ENCODE assay signal across 5 cellular contexts in the genomic region with DNA sequence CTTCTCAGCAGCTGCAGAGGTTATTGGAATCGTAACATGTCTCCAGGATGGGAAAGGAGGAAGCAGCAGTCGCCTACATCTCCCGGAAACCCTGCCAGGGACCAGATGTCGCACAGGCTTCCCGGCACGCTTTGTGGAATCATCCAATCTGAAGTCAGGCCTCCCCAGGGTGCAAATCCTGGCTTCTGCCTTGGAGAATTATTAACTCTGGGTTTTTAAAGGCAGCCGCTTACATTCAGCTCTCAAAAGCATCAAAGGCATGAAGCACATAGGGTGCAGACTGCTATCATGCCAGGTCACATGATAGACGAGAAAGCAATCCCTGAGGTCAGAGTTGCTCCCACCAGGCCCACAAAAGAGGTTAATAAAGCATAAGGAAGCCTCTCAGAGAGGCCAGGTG. TPM values are rescaled to one million over a fixed set of nuclear protein-coding genes. Genes with fewer than 3 reads are reported as not detected.
"Had no signal": no experiment of that assay in that cellular context is flagged by ENCODE, and none has a peak within 500 bp of the region (broad histone marks: within the 10 kb centered on the region; RNA-seq: fewer than 3 reads in every experiment).

No MANE protein-coding gene starts in this region.

RNA-seq across cellular contexts. Expression of a gene that starts 17.1 kb away (rescaled TPM):
- total RNA-seq: activated T-helper 17 cell treated with anti-CD3 and anti-CD28 coated beads, Interleukin-2, amount 50 U/mL, for 72 hours; mesothelial cell of epicardium; sigmoid colon; T-helper 1 cell treated with Interleukin-12 subunit alpha and Interleukin-12 subunit beta and Interleukin-4 antibody, amounts not matched to agents 30 ng/mL and 1 ng/mL, for 36 hours; testis had no signal
